2 cellular contexts compared by ENCODE assay signal in genomic region chr7:129832282-129832681, GRCh38.
TF ChIP-seq lines count a peak whose summit lies in the region.

No MANE protein-coding gene starts in this region.

TF ChIP-seq in HCT116, 20 proteins besides CTCF, POLR2A, EP300 and RAD21 (continued from another document):
- no peak for TF ChIP-seq EGR1 (IDR thresholded peaks at IDR 0.05; ENCODE audit: low read depth)

TF ChIP-seq in GM23338, 12 proteins besides CTCF, POLR2A, EP300 and RAD21 (continued from another document):
- TF ChIP-seq EZH2phosphoT487 (IDR thresholded peaks at IDR 0.05; ENCODE audit: unreplicated experiment) (no peak), JUNB (IDR thresholded peaks at IDR 0.05; ENCODE audit: unreplicated experiment) (no peak), ZNF114 (CRISPR knock-in tag; IDR thresholded peaks at IDR 0.05) (no peak)
